Comparison of ENCODE assay signal across 8 cellular contexts in the genomic region with DNA sequence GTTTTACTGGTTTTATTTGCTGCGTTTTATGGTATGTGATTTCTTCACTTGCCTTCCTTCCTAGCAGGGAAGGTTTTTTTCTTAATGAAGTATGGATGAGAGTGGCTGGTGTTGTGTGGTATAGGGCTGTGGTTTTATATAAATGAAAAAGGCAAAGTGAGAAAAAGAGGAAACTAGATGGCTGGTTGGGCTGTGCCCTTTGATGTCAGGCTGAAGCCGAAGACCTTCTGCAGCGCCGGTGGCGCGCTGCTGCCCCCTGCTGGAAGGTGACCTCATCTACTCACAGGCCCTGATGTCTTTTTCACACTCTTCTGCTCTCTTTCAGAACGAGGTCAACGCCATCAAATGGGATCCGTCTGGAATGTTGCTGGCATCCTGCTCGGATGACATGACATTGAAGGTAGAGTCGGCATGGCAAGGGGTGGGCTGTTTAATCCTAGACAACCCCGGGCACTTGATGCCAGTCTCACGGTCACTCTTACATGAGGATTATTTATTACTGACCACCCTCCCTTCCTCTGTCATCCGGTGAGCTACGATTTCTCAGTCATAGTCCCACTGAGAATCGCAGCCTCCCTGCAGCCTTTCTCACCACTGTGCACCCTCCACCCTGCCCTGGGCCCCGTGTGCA. TPM values are rescaled to one million over a fixed set of nuclear protein-coding genes. Genes with fewer than 3 reads are reported as not detected.
DNase-seq lines count a peak whose midpoint lies in the region; ATAC-seq and TF ChIP-seq lines count a peak whose summit lies in the region.

No MANE protein-coding gene starts in this region.

- peaks cover 15% of the 10 kb centered on the region for H3K36me3 Mint-ChIP-seq in chondrocyte (ENCODE audit: low read depth)

- H3K9me3 Mint-ChIP-seq in chondrocyte (ENCODE audit: low read depth): peaks cover 11% of the 10 kb centered on the region

- no peaks in the 10 kb centered on the region for H3K9me3 ChIP-seq in AG04450 (ENCODE audit: control insufficient read depth, insufficient read depth, low read length)

- TF ChIP-seq CTCF in AG04450 (IDR thresholded peaks at IDR 0.05; ENCODE audit: low read depth, low read length): peak; percentile 76
- peak; percentile 85 for TF ChIP-seq CTCF in chondrocyte (IDR thresholded peaks at IDR 0.05)

- H3K4me3 ChIP-seq in AG04450 (ENCODE audit: low read depth, low read length): no peak overlapping the region

- H3K4me3 Mint-ChIP-seq in chondrocyte (ENCODE audit: unreplicated experiment): no peak overlapping the region

- H3K27ac Mint-ChIP-seq in chondrocyte (ENCODE audit: unreplicated experiment): peak overlapping the region; percentile 53

- DNase-seq in AG04450 (ENCODE audit: low read depth, low spot score) (peak; percentile 24), NCI-H345 (lab: John Stamatoyannopoulos, UW) (peak; percentile 61), chondrocyte (ENCODE audit: low spot score) (no peak), left lobe of liver (ENCODE audit: low spot score) (peak; percentile 65)
- peak; percentile 80 for DNase-seq in activated CD4-positive, alpha-beta T cell treated with anti-CD3 and anti-CD28 coated beads for 48 hours
- DNase-seq in stimulated activated CD4-positive, alpha-beta T cell treated with anti-CD3 and anti-CD28 coated beads, Interleukin-4, amount 100 ng/mL, for 48 hours (ENCODE audit: low read depth in 2 of 2): peak; percentile 54 to 64

- CTCF ChIA-PET in AG04450 (lab: Charles Lee): interaction anchor here (0.6 to 1.0 kb wide), 3 partner anchors 265 to 890 kb away, joined by 3 to 4 read pairs (median 3); no protein-coding TSS in a partner anchor

- POLR2A ChIA-PET in AG04450 (lab: Yijun Ruan, JAX): interaction anchor here (0.6 kb wide), 1 partner anchor 893 kb away, joined by 3 read pairs; no protein-coding TSS in a partner anchor

- H3K27me3 Mint-ChIP-seq in chondrocyte (ENCODE audit: low read depth): no peaks in the 10 kb centered on the region

- ATAC-seq in GM18858 (IDR thresholded peaks at IDR 0.05; ENCODE audit: unreplicated experiment) (peak; percentile 93), HG03108 (IDR thresholded peaks at IDR 0.05; ENCODE audit: unreplicated experiment) (peak; percentile 84), left lobe of liver (peak; percentile 96)

- no peaks in the 10 kb centered on the region for H3K27me3 ChIP-seq in AG04450 (ENCODE audit: control insufficient read depth, insufficient read depth, low read length)

- H3K4me1 Mint-ChIP-seq in chondrocyte (ENCODE audit: low read depth): peaks cover 5% of the 10 kb centered on the region

- no peak overlapping the region for H3K27ac ChIP-seq in AG04450 (ENCODE audit: low read depth, low read length)

RNA-seq across cellular contexts. Expression of gene GPR143, which starts 56.6 kb away (rescaled TPM):
- 0.05 and 0.10 TPM in 2 replicates for polyA plus RNA-seq in AG04450 (2011; rRNA removed)
- not detected in 2 replicates for polyA minus RNA-seq in AG04450 (2011; rRNA and poly(A)+ RNA removed)
- total RNA-seq in chondrocyte (not detected in 3 replicates), left lobe of liver (0.78 TPM)
